1 cellular context compared by ENCODE assay signal in genomic region chr22:20949698-20950183, GRCh38.
TF ChIP-seq lines count a peak whose summit lies in the region.

No MANE protein-coding gene starts in this region.

TF ChIP-seq in HepG2, 621 proteins besides CTCF, POLR2A, EP300 and RAD21 (continues in another document):
- peak; percentile 82; the same call in 1 of the 2 replicates for TF ChIP-seq ZNF292 (CRISPR knock-in tag; IDR thresholded peaks at IDR 0.05; ENCODE audit: borderline replicate concordance, low read depth)
- TF ChIP-seq ZNF709 (CRISPR knock-in tag; IDR thresholded peaks at IDR 0.05), result no peak
- TF ChIP-seq NFAT5 (CRISPR knock-in tag; IDR thresholded peaks at IDR 0.05), result no peak
- TF ChIP-seq FOXM1 (CRISPR knock-in tag; IDR thresholded peaks at IDR 0.05), result no peak
- peak; percentile 67; the same call in 1 of the 2 replicates for TF ChIP-seq ZNF331 (CRISPR knock-in tag; IDR thresholded peaks at IDR 0.05)
- 0 out of 2 replicates have a peak, but pooled peaks have one; percentile 21 for TF ChIP-seq ZNF556 (CRISPR knock-in tag; IDR thresholded peaks at IDR 0.05; ENCODE audit: borderline replicate concordance)
- TF ChIP-seq RXRA (CRISPR knock-in tag; IDR thresholded peaks at IDR 0.05), result no peak; the same call in 1 of the 2 replicates
- TF ChIP-seq ZNF513 (CRISPR knock-in tag; conservative IDR thresholded peaks at IDR 0.05), result no peak
- TF ChIP-seq HMG20A (CRISPR knock-in tag; IDR thresholded peaks at IDR 0.05; ENCODE audit: borderline replicate concordance), result peak; percentile 60; the same call in 1 of the 2 replicates
- TF ChIP-seq ZBTB20 (CRISPR knock-in tag; IDR thresholded peaks at IDR 0.05; ENCODE audit: borderline replicate concordance, low read depth), result peak; percentile 78; the same call in 1 of the 2 replicates
- TF ChIP-seq TERF1 (CRISPR knock-in tag; IDR thresholded peaks at IDR 0.05), result no peak
- TF ChIP-seq SSRP1 (CRISPR knock-in tag; IDR thresholded peaks at IDR 0.05), result no peak
- TF ChIP-seq SKI (IDR thresholded peaks at IDR 0.05; ENCODE audit: partially characterized antibody), result peak; percentile 58
- no peak for TF ChIP-seq GRHL1 (CRISPR knock-in tag; conservative IDR thresholded peaks at IDR 0.05)
- TF ChIP-seq TCF12 (IDR thresholded peaks at IDR 0.05), result no peak
- TF ChIP-seq TCF12 (CRISPR knock-in tag; IDR thresholded peaks at IDR 0.05), result no peak
- 0 out of 4 replicates have a peak, but pooled peaks of 1 of the 2 experiments have one; percentile 0 for TF ChIP-seq MAFK (conservative IDR thresholded peaks at IDR 0.05 in 1 of 2, IDR thresholded peaks at IDR 0.05 in 1 of 2; ENCODE audit: low read length in 2 of 2)
- no peak for TF ChIP-seq KIAA2018 (CRISPR knock-in tag; IDR thresholded peaks at IDR 0.05; ENCODE audit: borderline replicate concordance)
- no peak; the same call in 1 of the 2 replicates for TF ChIP-seq ZNF558 (CRISPR knock-in tag; IDR thresholded peaks at IDR 0.05; ENCODE audit: borderline replicate concordance)
- TF ChIP-seq HDAC6 (IDR thresholded peaks at IDR 0.05; ENCODE audit: low read depth, low read length), result no peak
- 0 out of 2 replicates have a peak, but pooled peaks have one; percentile 65 for TF ChIP-seq ZKSCAN8 (CRISPR knock-in tag; IDR thresholded peaks at IDR 0.05; ENCODE audit: borderline replicate concordance)
- no peak for TF ChIP-seq ZHX2 (IDR thresholded peaks at IDR 0.05; ENCODE audit: low read depth)
- no peak for TF ChIP-seq ZHX2 (CRISPR knock-in tag; IDR thresholded peaks at IDR 0.05; ENCODE audit: borderline replicate concordance)
